ENCODE assay signal across 8 cellular contexts in genomic region chr10:103845983-103846382, GRCh38.
DNase-seq lines count a peak whose midpoint lies in the region; ATAC-seq lines count a peak whose summit lies in the region.

No MANE protein-coding gene starts in this region.

- H3K9me3 ChIP-seq in SK-N-MC (ENCODE audit: low read depth, low read length): no peaks in the 10 kb centered on the region
- H3K9me3 ChIP-seq in effector memory CD4-positive, alpha-beta T cell (ENCODE audit: control insufficient read depth, low read length): no peaks in the 10 kb centered on the region

- H3K36me3 ChIP-seq in SK-N-MC (ENCODE audit: insufficient read depth, low read length): no peaks in the 10 kb centered on the region
- H3K36me3 ChIP-seq in effector memory CD4-positive, alpha-beta T cell (ENCODE audit: control insufficient read depth, insufficient read depth, low read length): no peaks in the 10 kb centered on the region

- peaks cover 16% of the 10 kb centered on the region for H3K4me1 ChIP-seq in effector memory CD4-positive, alpha-beta T cell (ENCODE audit: control insufficient read depth, insufficient read depth, low read length, poor library complexity, severe bottlenecking)

- peak overlapping the region; percentile 31; the same call in 1 of the 2 replicates for H3K27ac ChIP-seq in SK-N-MC
- no peak overlapping the region for H3K27ac ChIP-seq in effector memory CD4-positive, alpha-beta T cell (ENCODE audit: insufficient read depth, low read length, poor library complexity, severe bottlenecking)

- H3K9ac ChIP-seq in SK-N-MC (ENCODE audit: insufficient read length): no peak overlapping the region

- no peaks in the 10 kb centered on the region for H3K27me3 ChIP-seq in effector memory CD4-positive, alpha-beta T cell (replicated peaks; ENCODE audit: control insufficient read depth, insufficient read depth, low read length, poor library complexity, severe bottlenecking)

- ATAC-seq in GM21360 (IDR thresholded peaks at IDR 0.05; ENCODE audit: unreplicated experiment) (peak; percentile 64), HG02870 (IDR thresholded peaks at IDR 0.05; ENCODE audit: unreplicated experiment) (no peak), HG03097 (IDR thresholded peaks at IDR 0.05; ENCODE audit: low FRiP score, unreplicated experiment) (no peak), GM21367 (IDR thresholded peaks at IDR 0.05; ENCODE audit: unreplicated experiment) (no peak)

- 0 out of 2 replicates have a peak overlapping the region, but pooled peaks have one; percentile 22 for H3K4me3 ChIP-seq in SK-N-MC
- no peak overlapping the region for H3K4me3 ChIP-seq in effector memory CD4-positive, alpha-beta T cell (ENCODE audit: insufficient read depth, low read depth, low read length, poor library complexity, severe bottlenecking)

- DNase-seq in SK-N-MC (ENCODE audit: low read depth, low spot score): no peak
- peak in 2 of 3 donors; percentile 14 to 15 for DNase-seq in effector memory CD4-positive, alpha-beta T cell
- peak; percentile 10 for DNase-seq in stimulated activated CD4-positive, alpha-beta T cell treated with anti-CD3 and anti-CD28 coated beads, Interleukin-12 subunit alpha, Interleukin-12 subunit beta, amount 100 ng/mL, for 4 hours
- DNase-seq in NCI-H2227 (lab: John Stamatoyannopoulos, UW; ENCODE audit: unreplicated experiment): no peak

Comparison
In these comparisons a context has a peak if more than half of its experiments do, and no peak if none do; other contexts are left out.
1. DNase-seq: peak in effector memory CD4-positive, alpha-beta T cell (2 of 3) and stimulated activated CD4-positive, alpha-beta T cell treated with anti-CD3 and anti-CD28 coated beads, Interleukin-12 subunit alpha, Interleukin-12 subunit beta, amount 100 ng/mL, for 4 hours (single experiment); none in SK-N-MC (single experiment) and NCI-H2227 (single experiment).